Comparison of ENCODE assay signal across 18 cellular contexts in genomic region chr13:90696254-90696653, GRCh38.
DNase-seq lines count a peak whose midpoint lies in the region; ATAC-seq and FAIRE-seq lines count a peak whose summit lies in the region.
"Had no signal": no experiment of that assay in that cellular context is flagged by ENCODE, and none has a peak within 500 bp of the region (broad histone marks: within the 10 kb centered on the region; RNA-seq: fewer than 3 reads in every experiment).

No MANE protein-coding gene starts in this region.

- no peak for FAIRE-seq in RCC 7860 (lab: Jason Lieb, UNC)

- ATAC-seq in GM21515 (IDR thresholded peaks at IDR 0.05; ENCODE audit: unreplicated experiment), result no peak
- ATAC-seq: activated CD4-positive, CD25-positive, alpha-beta regulatory T cell treated with anti-CD3 and anti-CD28 coated beads, Interleukin-2, amount 50 U/mL, for 24 hours; right lobe of liver had no signal

- H3K27me3 ChIP-seq in H7 (ENCODE audit: control insufficient read depth, insufficient read depth, low read length), result no peaks in the 10 kb centered on the region
- H3K27me3 ChIP-seq: BLaER1, right lobe of liver had no signal

- H3K4me3 ChIP-seq in H7 (ENCODE audit: insufficient read depth, low read depth, low read length), result no peak overlapping the region
- H3K4me3 ChIP-seq: BLaER1, right lobe of liver had no signal

- DNase-seq in GM04503 (ENCODE audit: low read depth) (peak; percentile 22), RCC 7860 (ENCODE audit: low spot score) (peak; percentile 8), epithelial cell of prostate (ENCODE audit: low read depth, low spot score) (peak; percentile 45), myocyte (ENCODE audit: low read depth) (peak; percentile 17), H7 (no peak), SIG-M5 (lab: John Stamatoyannopoulos, UW) (no peak)
- DNase-seq in stimulated activated CD4-positive, alpha-beta T cell treated with anti-CD3 and anti-CD28 coated beads, Interleukin-2, amount 100 ng/mL, for 48 hours, result no peak
- DNase-seq: activated naive CD4-positive, alpha-beta T cell; effector memory CD4-positive, alpha-beta T cell; foreskin melanocyte; H9; MV-4-11; right lobe of liver; stimulated activated CD4-positive, alpha-beta T cell treated with anti-CD3 and anti-CD28 coated beads, Interleukin-4, amount 100 ng/mL, for 1 hour; stimulated activated CD8-positive, alpha-beta memory T cell treated with anti-CD3 and anti-CD28 coated beads, Interleukin-4, amount 100 ng/mL, for 48 hours had no signal

- no peaks in the 10 kb centered on the region for H3K36me3 ChIP-seq in H7 (replicated peaks; ENCODE audit: control insufficient read depth, insufficient read depth, low read length)
- H3K36me3 ChIP-seq: BLaER1, right lobe of liver had no signal

- peak overlapping the region; percentile 71 for H3K27ac ChIP-seq in epithelial cell of prostate
- H3K27ac ChIP-seq: BLaER1, right lobe of liver had no signal

Comparison
In these comparisons a context has a peak if more than half of its experiments do, and no peak if none do; other contexts are left out.
1. DNase-seq: peak in GM04503 (single experiment), RCC 7860 (single experiment), epithelial cell of prostate (single experiment) and myocyte (single experiment); none in H7 (single experiment), SIG-M5 (single experiment) and stimulated activated CD4-positive, alpha-beta T cell treated with anti-CD3 and anti-CD28 coated beads, Interleukin-2, amount 100 ng/mL, for 48 hours (0 of 2).